15 cellular contexts compared by ENCODE assay signal in the genomic region with DNA sequence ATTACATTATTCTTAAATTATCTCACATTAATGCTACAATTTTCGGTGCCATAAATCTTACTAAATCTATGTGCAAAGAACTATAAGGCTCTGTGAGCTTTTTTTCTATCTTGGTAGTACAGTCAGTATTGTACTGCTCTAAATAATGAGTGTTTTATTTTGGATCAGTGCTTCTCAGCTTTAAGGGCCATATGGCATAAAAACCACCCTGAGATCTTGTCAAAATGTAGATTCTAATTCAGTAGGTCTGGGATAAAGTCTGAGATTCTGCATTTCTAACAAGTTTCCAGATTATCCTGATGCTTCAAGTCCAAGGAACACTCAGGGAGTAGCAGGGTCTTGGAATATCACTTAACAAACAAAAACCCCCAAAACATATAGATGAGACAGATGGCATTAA.
A peak's percentile ranks its signal among the peaks of the same experiment; 100 is the strongest.
DNase-seq lines count a peak whose midpoint lies in the region; ATAC-seq and TF ChIP-seq lines count a peak whose summit lies in the region.
"Had no signal": no experiment of that assay in that cellular context is flagged by ENCODE, and none has a peak within 500 bp of the region (broad histone marks: within the 10 kb centered on the region; RNA-seq: fewer than 3 reads in every experiment).

No MANE protein-coding gene starts in this region.

- POLR2A ChIA-PET in WTC11 (lab: Charles Lee) = no interaction called here

- H3K27ac Mint-ChIP-seq in WTC11 = 0 out of 2 replicates have a peak overlapping the region, but pooled peaks have one; percentile 43
- H3K27ac Mint-ChIP-seq: CD4-positive, CD25-positive, alpha-beta regulatory T cell had no signal

- H3K27me3 Mint-ChIP-seq in WTC11 (ENCODE audit: low read depth) = no peaks in the 10 kb centered on the region
- H3K27me3 Mint-ChIP-seq: CD4-positive, CD25-positive, alpha-beta regulatory T cell had no signal

- CTCF ChIA-PET in WTC11 (lab: Charles Lee) = no interaction called here

- H3K36me3 Mint-ChIP-seq in WTC11 = no peaks in the 10 kb centered on the region
- H3K36me3 Mint-ChIP-seq: CD4-positive, CD25-positive, alpha-beta regulatory T cell had no signal

- TF ChIP-seq CTCF in WTC11 (IDR thresholded peaks at IDR 0.05) = no peak

- in situ Hi-C loops in ACHN (cut with HindIII; ENCODE audit: low pct_ligation_motif_present, low pct_unique_long_range_greater_than_20kb, low sequenced_read_pairs) = no loop called here

- H3K9me3 Mint-ChIP-seq in WTC11 = 0 out of 2 replicates have a peak, but pooled peaks cover 4% of the 10 kb centered on the region

- DNase-seq in NCI-H2171 treated with DMSO at 0.1 percent for 48 hours (lab: John Stamatoyannopoulos, UW) = peak; percentile 35
- no peak for DNase-seq in NCI-H2171 (lab: John Stamatoyannopoulos, UW)
- DNase-seq in NCI-H1694 treated with DMSO at 0.1 percent for 48 hours (lab: John Stamatoyannopoulos, UW) = peak; percentile 66
- no peak for DNase-seq in WTC11 (ENCODE audit: low spot score)
- peak; percentile 49 for DNase-seq in superior temporal gyrus (ENCODE audit: extremely low spot score)
- no peak for DNase-seq in ACHN
- DNase-seq in NCI-H146 (lab: John Stamatoyannopoulos, UW) = no peak
- DNase-seq: AML-193; CD4-positive, CD25-positive, alpha-beta regulatory T cell; DMS79; GM23248; H7; IMR-90; KBM-7 had no signal

- peaks cover 12% of the 10 kb centered on the region for H3K4me1 Mint-ChIP-seq in WTC11
- H3K4me1 Mint-ChIP-seq: CD4-positive, CD25-positive, alpha-beta regulatory T cell had no signal

- no peak overlapping the region for H3K4me3 Mint-ChIP-seq in WTC11
- H3K4me3 Mint-ChIP-seq: CD4-positive, CD25-positive, alpha-beta regulatory T cell had no signal

- no peak for ATAC-seq in WTC11
- ATAC-seq in GM19328 (IDR thresholded peaks at IDR 0.05; ENCODE audit: unreplicated experiment) = no peak

TF ChIP-seq in WTC11, 78 proteins besides CTCF, POLR2A, EP300 and RAD21:
- TF ChIP-seq ZNF138 (CRISPR knock-in tag; conservative IDR thresholded peaks at IDR 0.05) (no peak), TP53 (CRISPR knock-in tag; IDR thresholded peaks at IDR 0.05) (no peak)
- TF ChIP-seq, protein P1, sequence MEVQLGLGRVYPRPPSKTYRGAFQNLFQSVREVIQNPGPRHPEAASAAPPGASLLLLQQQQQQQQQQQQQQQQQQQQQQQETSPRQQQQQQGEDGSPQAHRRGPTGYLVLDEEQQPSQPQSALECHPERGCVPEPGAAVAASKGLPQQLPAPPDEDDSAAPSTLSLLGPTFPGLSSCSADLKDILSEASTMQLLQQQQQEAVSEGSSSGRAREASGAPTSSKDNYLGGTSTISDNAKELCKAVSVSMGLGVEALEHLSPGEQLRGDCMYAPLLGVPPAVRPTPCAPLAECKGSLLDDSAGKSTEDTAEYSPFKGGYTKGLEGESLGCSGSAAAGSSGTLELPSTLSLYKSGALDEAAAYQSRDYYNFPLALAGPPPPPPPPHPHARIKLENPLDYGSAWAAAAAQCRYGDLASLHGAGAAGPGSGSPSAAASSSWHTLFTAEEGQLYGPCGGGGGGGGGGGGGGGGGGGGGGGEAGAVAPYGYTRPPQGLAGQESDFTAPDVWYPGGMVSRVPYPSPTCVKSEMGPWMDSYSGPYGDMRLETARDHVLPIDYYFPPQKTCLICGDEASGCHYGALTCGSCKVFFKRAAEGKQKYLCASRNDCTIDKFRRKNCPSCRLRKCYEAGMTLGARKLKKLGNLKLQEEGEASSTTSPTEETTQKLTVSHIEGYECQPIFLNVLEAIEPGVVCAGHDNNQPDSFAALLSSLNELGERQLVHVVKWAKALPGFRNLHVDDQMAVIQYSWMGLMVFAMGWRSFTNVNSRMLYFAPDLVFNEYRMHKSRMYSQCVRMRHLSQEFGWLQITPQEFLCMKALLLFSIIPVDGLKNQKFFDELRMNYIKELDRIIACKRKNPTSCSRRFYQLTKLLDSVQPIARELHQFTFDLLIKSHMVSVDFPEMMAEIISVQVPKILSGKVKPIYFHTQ (CRISPR knock-in tag; IDR thresholded peaks at IDR 0.05) = no peak

Comparison
In these comparisons a context has a peak if more than half of its experiments do, and no peak if none do; other contexts are left out.
1. DNase-seq: peak in NCI-H2171 treated with DMSO at 0.1 percent for 48 hours (single experiment), NCI-H1694 treated with DMSO at 0.1 percent for 48 hours (single experiment) and superior temporal gyrus (single experiment); none in NCI-H2171 (single experiment), WTC11 (single experiment), ACHN (single experiment) and NCI-H146 (single experiment).